ENCODE assay signal across 23 cellular contexts in the genomic region with DNA sequence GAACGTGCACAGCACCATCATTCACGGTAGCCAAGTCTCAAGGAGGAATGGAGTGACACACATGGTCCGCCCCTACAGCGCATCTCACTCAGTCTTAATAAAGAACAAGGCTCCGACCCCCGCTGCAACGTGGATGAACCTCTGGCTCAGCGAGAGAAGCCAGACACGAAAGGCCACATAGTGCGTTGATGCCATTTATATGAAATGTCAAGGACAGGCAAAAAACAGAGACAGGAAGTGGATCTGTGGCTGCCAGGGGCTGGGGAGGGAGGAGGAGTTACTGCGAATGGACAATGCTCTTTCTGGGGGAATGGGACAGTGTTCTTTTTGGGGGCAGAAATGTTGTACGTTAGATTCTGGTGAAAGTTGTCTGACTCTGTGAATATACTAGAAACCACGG. TPM values are rescaled to one million over a fixed set of nuclear protein-coding genes. Genes with fewer than 3 reads are reported as not detected.
A peak's percentile ranks its signal among the peaks of the same experiment; 100 is the strongest.
DNase-seq lines count a peak whose midpoint lies in the region; ATAC-seq, FAIRE-seq and TF ChIP-seq lines count a peak whose summit lies in the region.
"Had no signal": no experiment of that assay in that cellular context is flagged by ENCODE, and none has a peak within 500 bp of the region (broad histone marks: within the 10 kb centered on the region; RNA-seq: fewer than 3 reads in every experiment).

No MANE protein-coding gene starts in this region.

- H3K9me3 ChIP-seq in liver (ENCODE audit: control insufficient read depth in 4 of 4, low read length in 3 of 4): no peaks in the 10 kb centered on the region
- H3K9me3 ChIP-seq in HepG2 (ENCODE audit: low read length): no peaks in the 10 kb centered on the region
- no peaks in the 10 kb centered on the region for H3K9me3 ChIP-seq in spleen
- H3K9me3 ChIP-seq: Peyer's patch had no signal

- no peaks in the 10 kb centered on the region for H3K79me2 ChIP-seq in HepG2 (ENCODE audit: insufficient read depth, low read length)

- intact Hi-C loops in HepG2 (cut with micrococcal nuclease; ENCODE audit: unreplicated experiment) (no loop called here), spleen (cut with DNase I; ENCODE audit: low total_unique reads) (no loop called here)

- POLR2A ChIA-PET in HepG2 (lab: Yijun Ruan, JAX): no interaction called here

- TF ChIP-seq POLR2A in HepG2 (IDR thresholded peaks at IDR 0.05; ENCODE audit: insufficient read depth in 1 of 2, low read depth in 2 of 2, low read length in 2 of 2): no peak
- TF ChIP-seq POLR2A in spleen (IDR thresholded peaks at IDR 0.05): no peak

- TF ChIP-seq CTCF in liver (IDR thresholded peaks at IDR 0.05; ENCODE audit: low read depth, low read length, missing input control) (no peak), HepG2 (CRISPR knock-in tag; IDR thresholded peaks at IDR 0.05) (no peak), glutamatergic neuron (IDR thresholded peaks at IDR 0.05; ENCODE audit: partially characterized antibody, unreplicated experiment) (no peak), spleen (IDR thresholded peaks at IDR 0.05 in 8 of 11, conservative IDR thresholded peaks at IDR 0.05 in 3 of 11) (no peak)

- H3K4me3 ChIP-seq in liver (ENCODE audit: low read depth in 1 of 3, low read length in 3 of 3): no peak overlapping the region
- no peak overlapping the region for H3K4me3 ChIP-seq in HepG2 (replicated peaks in 1 of 3; ENCODE audit: insufficient read depth in 1 of 3, low read depth in 2 of 3, low read length in 3 of 3)
- H3K4me3 ChIP-seq in spleen: no peak overlapping the region
- H3K4me3 ChIP-seq: Peyer's patch had no signal

- no TSS peak for BruUV-seq in HepG2 (replicated peaks; lab: Mats Ljungman, UMichigan)

- peak overlapping the region; percentile 80 for H3K27ac Mint-ChIP-seq in glutamatergic neuron (ENCODE audit: unreplicated experiment)

- peaks cover 4% of the 10 kb centered on the region for H3K36me3 Mint-ChIP-seq in glutamatergic neuron (ENCODE audit: unreplicated experiment)

- ATAC-seq in HepG2: no peak

- H4K20me1 ChIP-seq in HepG2 (ENCODE audit: insufficient read depth, low read length): no peaks in the 10 kb centered on the region

- H3K4me3 Mint-ChIP-seq in glutamatergic neuron (ENCODE audit: unreplicated experiment): no peak overlapping the region
- H3K4me3 Mint-ChIP-seq: CD4-positive, CD25-positive, alpha-beta regulatory T cell had no signal

- H3K27me3 ChIP-seq in liver (ENCODE audit: control insufficient read depth in 4 of 4, insufficient read depth in 4 of 4, low read length in 3 of 4): no peaks in the 10 kb centered on the region
- H3K27me3 ChIP-seq in HepG2 (ENCODE audit: control insufficient read depth in 1 of 2, insufficient read depth in 2 of 2, low read length in 2 of 2): no peaks in the 10 kb centered on the region; a peak in 1 of 5 replicates
- no peaks in the 10 kb centered on the region for H3K27me3 ChIP-seq in spleen (replicated peaks in 1 of 7)
- H3K27me3 ChIP-seq: Peyer's patch had no signal

- no peak for FAIRE-seq in HepG2 (lab: Jason Lieb, UNC)
- FAIRE-seq: GM19239, HTR-8/SVneo had no signal

- TF ChIP-seq EP300 in HepG2 (IDR thresholded peaks at IDR 0.05; ENCODE audit: low read depth in 2 of 2, low read length in 2 of 2) (no peak), HepG2 (CRISPR knock-in tag; IDR thresholded peaks at IDR 0.05; ENCODE audit: borderline replicate concordance) (no peak)

- peaks cover 8% of the 10 kb centered on the region for H3K27me3 Mint-ChIP-seq in glutamatergic neuron (ENCODE audit: unreplicated experiment)
- H3K27me3 Mint-ChIP-seq: CD4-positive, CD25-positive, alpha-beta regulatory T cell had no signal

- CTCF ChIA-PET in HepG2 (lab: Yijun Ruan, JAX; ENCODE audit: low intra/inter-chr PET ratio, low total read pairs): no interaction called here

- in situ Hi-C loops in HepG2 (cut with HindIII; ENCODE audit: extremely low pct_ligation_motif_present, low pct_unique_long_range_greater_than_20kb): no loop called here

- H3K4me1 Mint-ChIP-seq in glutamatergic neuron (ENCODE audit: low read depth, unreplicated experiment): peaks cover 15% of the 10 kb centered on the region

- no peak for DNase-seq in HepG2 (ENCODE audit: low spot score)
- DNase-seq in glutamatergic neuron: no peak
- DNase-seq in spleen: no peak
- no peak for DNase-seq in cerebellar nuclear complex (lab: John Stamatoyannopoulos, UW)
- no peak for DNase-seq in mucosa of gallbladder (ENCODE audit: low spot score)
- DNase-seq: CD4-positive, CD25-positive, alpha-beta regulatory T cell; EL; GF-D8; GOT3; HCEC 1CT; IMR-90; NCI-H1105; NCI-H2029 treated with DMSO at 0.1 percent for 48 hours; NCI-H226; NCI-H510A treated with DMSO at 0.1 percent for 48 hours; NCI-H748 treated with DMSO at 0.1 percent for 48 hours; Peyer's patch had no signal

- H3K27ac ChIP-seq in liver (ENCODE audit: low read depth in 1 of 2, low read length in 2 of 2): no peak overlapping the region
- H3K27ac ChIP-seq in HepG2 (ENCODE audit: extremely low read length, insufficient read depth, low read length): no peak overlapping the region
- peak overlapping the region in 6 of 8 donors; percentile 26 to 56 (median 34) for H3K27ac ChIP-seq in spleen
- H3K27ac ChIP-seq: KMS-11, Peyer's patch had no signal

- H2AFZ ChIP-seq in HepG2 (ENCODE audit: low read length): no peak overlapping the region

- H3K9me3 Mint-ChIP-seq in glutamatergic neuron (ENCODE audit: unreplicated experiment): no peaks in the 10 kb centered on the region
- H3K9me3 Mint-ChIP-seq: CD4-positive, CD25-positive, alpha-beta regulatory T cell had no signal

- H3K9ac ChIP-seq in liver (ENCODE audit: low read depth in 1 of 2, low read length in 2 of 2): no peak overlapping the region
- H3K9ac ChIP-seq in HepG2 (ENCODE audit: insufficient read depth, low read depth, low read length): no peak overlapping the region
- H3K9ac ChIP-seq: KMS-11 had no signal

- 82% methylated on average over 13 of the region's 13 CpGs for WGBS in liver
- WGBS in HepG2 (ENCODE audit: low lambda C conversion rate): 98% methylated on average over 13 of the region's 13 CpGs
- 65 to 84% (median 73%) methylated on average over 13 of the region's 13 CpGs for WGBS in spleen, 5 donors

- no peaks in the 10 kb centered on the region for H3K4me1 ChIP-seq in liver (ENCODE audit: control insufficient read depth in 4 of 4, insufficient read depth in 4 of 4, low read length in 3 of 4)
- no peaks in the 10 kb centered on the region for H3K4me1 ChIP-seq in HepG2 (ENCODE audit: insufficient read depth, low read length)
- peaks cover 0 to 14% (median 10%) of the 10 kb centered on the region in 6 donors for H3K4me1 ChIP-seq in spleen

- H3K4me2 ChIP-seq in HepG2 (ENCODE audit: low read depth, low read length): no peak overlapping the region
- H3K4me2 ChIP-seq: KMS-11 had no signal

- TF ChIP-seq RAD21 in liver (IDR thresholded peaks at IDR 0.05) (no peak), HepG2 (CRISPR knock-in tag; IDR thresholded peaks at IDR 0.05) (no peak)

- H3K36me3 ChIP-seq in liver (ENCODE audit: control insufficient read depth in 4 of 4, insufficient read depth in 3 of 4, low read depth in 1 of 4, low read length in 3 of 4) (peaks cover 19 to 86% (median 44%) of the 10 kb centered on the region in 4 donors), HepG2 (replicated peaks in 1 of 2; ENCODE audit: control insufficient read depth in 1 of 2, insufficient read depth in 2 of 2, low read length in 2 of 2) (peaks cover 63 to 94% of the 10 kb centered on the region in 2 experiments), spleen (peaks cover 8 to 100% (median 97%) of the 10 kb centered on the region in 6 donors)

RNA-seq across cellular contexts. Expression of a gene that starts 7.7 kb away (rescaled TPM):
- 1 to 10 TPM; 2.1 to 4.2 TPM for total RNA-seq in liver
- 10 to 100 TPM in 1 of 2 donors, 1 to 10 TPM in 1; 2.8 to 11.4 TPM for polyA plus RNA-seq in liver
- total RNA-seq in HepG2 (2016; rRNA removed; fragmentation: Illumina TruSeq; extraction: Trizol): 1.7 and 3.1 TPM in 2 replicates
- total RNA-seq in HepG2 (2016; cell fraction: cytosol; rRNA removed; fragmentation: Illumina TruSeq; extraction: Trizol; ENCODE audit: low read depth): 0.40 and 0.53 TPM in 2 replicates
- 1.1 and 3.0 TPM in 2 replicates for total RNA-seq in HepG2 (2016; cell fraction: insoluble cytoplasmic fraction; rRNA removed; fragmentation: Illumina TruSeq; extraction: Trizol)
- total RNA-seq in HepG2 (2016; cell fraction: membrane; rRNA removed; fragmentation: Illumina TruSeq; extraction: Trizol): 1.2 and 1.4 TPM in 2 replicates
- total RNA-seq in HepG2 (2016; cell fraction: nucleus; rRNA removed; fragmentation: Illumina TruSeq; extraction: Trizol): 2.6 and 2.9 TPM in 2 replicates
- 3.1 and 4.5 TPM in 2 replicates for polyA plus RNA-seq in HepG2 (2011; rRNA removed)
- polyA plus RNA-seq in HepG2 (2011; cell fraction: cytosol; rRNA removed): 2.9 and 3.5 TPM in 2 replicates
- 19.5 and 22.9 TPM in 2 replicates for polyA plus RNA-seq in HepG2 (2011; cell fraction: nucleus; rRNA removed)
- polyA plus RNA-seq in HepG2 (2012): 1.8 and 1.9 TPM in 2 replicates
- polyA plus RNA-seq in HepG2 (2016; cell fraction: cytosol; fragmentation: Illumina TruSeq; extraction: Trizol; ENCODE audit: low read depth): 0.40 and 0.43 TPM in 2 replicates
- 1.1 and 1.4 TPM in 2 replicates for polyA plus RNA-seq in HepG2 (2016; cell fraction: insoluble cytoplasmic fraction; fragmentation: Illumina TruSeq; extraction: Trizol; ENCODE audit: low read depth)
- 0.61 and 0.87 TPM in 2 replicates for polyA plus RNA-seq in HepG2 (2016; cell fraction: membrane; fragmentation: Illumina TruSeq; extraction: Trizol; ENCODE audit: low read depth)
- 10.1 and 13.8 TPM in 2 replicates for polyA plus RNA-seq in HepG2 (2016; cell fraction: nucleus; fragmentation: Illumina TruSeq; extraction: Trizol; ENCODE audit: insufficient read depth, low read depth)
- 0.28 and 3.1 TPM in 2 replicates for polyA minus RNA-seq in HepG2 (2011; rRNA and poly(A)+ RNA removed; ENCODE audit: low replicate concordance)
- 0.40 and 1.1 TPM in 2 replicates for polyA minus RNA-seq in HepG2 (2011; cell fraction: cytosol; rRNA and poly(A)+ RNA removed)
- polyA minus RNA-seq in HepG2 (2011; cell fraction: nucleus; rRNA and poly(A)+ RNA removed): 3.0 and 3.1 TPM in 2 replicates
- 9.9 TPM for total RNA-seq in glutamatergic neuron (ENCODE audit: unreplicated experiment)
- total RNA-seq in spleen: 10 to 100 TPM; 14.7 to 20.7 (median 17.6) TPM
- 10 to 100 TPM; 23.7 to 61.8 (median 51.3) TPM for polyA plus RNA-seq in spleen
- total RNA-seq in mucosa of gallbladder: 82.5 TPM

RNA-seq across cellular contexts. Expression of a gene that starts 17.1 kb away (rescaled TPM):
- total RNA-seq in liver: 1 to 10 TPM; 3.6 to 7.7 TPM
- 1 to 10 TPM; 1.2 to 1.6 TPM for polyA plus RNA-seq in liver
- total RNA-seq in HepG2 (2016; rRNA removed; fragmentation: Illumina TruSeq; extraction: Trizol): 1.2 and 2.4 TPM in 2 replicates
- 1.2 and 2.0 TPM in 2 replicates for total RNA-seq in HepG2 (2016; cell fraction: cytosol; rRNA removed; fragmentation: Illumina TruSeq; extraction: Trizol; ENCODE audit: low read depth)
- 1.1 and 2.6 TPM in 2 replicates for total RNA-seq in HepG2 (2016; cell fraction: insoluble cytoplasmic fraction; rRNA removed; fragmentation: Illumina TruSeq; extraction: Trizol)
- total RNA-seq in HepG2 (2016; cell fraction: membrane; rRNA removed; fragmentation: Illumina TruSeq; extraction: Trizol): 1.6 and 2.0 TPM in 2 replicates
- total RNA-seq in HepG2 (2016; cell fraction: nucleus; rRNA removed; fragmentation: Illumina TruSeq; extraction: Trizol): 2.4 and 2.8 TPM in 2 replicates
- polyA plus RNA-seq in HepG2 (2011; rRNA removed): 2.4 and 3.1 TPM in 2 replicates
- 1.3 and 1.9 TPM in 2 replicates for polyA plus RNA-seq in HepG2 (2011; cell fraction: cytosol; rRNA removed)
- polyA plus RNA-seq in HepG2 (2011; cell fraction: nucleus; rRNA removed): 12.9 and 13.7 TPM in 2 replicates
- polyA plus RNA-seq in HepG2 (2012): 0.61 and 1.0 TPM in 2 replicates
- polyA plus RNA-seq in HepG2 (2016; cell fraction: cytosol; fragmentation: Illumina TruSeq; extraction: Trizol; ENCODE audit: low read depth): 0.49 and 0.65 TPM in 2 replicates
- polyA plus RNA-seq in HepG2 (2016; cell fraction: insoluble cytoplasmic fraction; fragmentation: Illumina TruSeq; extraction: Trizol; ENCODE audit: low read depth): 0.78 and 1.4 TPM in 2 replicates
- 0.82 and 0.91 TPM in 2 replicates for polyA plus RNA-seq in HepG2 (2016; cell fraction: membrane; fragmentation: Illumina TruSeq; extraction: Trizol; ENCODE audit: low read depth)
- 4.8 and 5.0 TPM in 2 replicates for polyA plus RNA-seq in HepG2 (2016; cell fraction: nucleus; fragmentation: Illumina TruSeq; extraction: Trizol; ENCODE audit: insufficient read depth, low read depth)
- 0.33 and 2.8 TPM in 2 replicates for polyA minus RNA-seq in HepG2 (2011; rRNA and poly(A)+ RNA removed; ENCODE audit: low replicate concordance)
- polyA minus RNA-seq in HepG2 (2011; cell fraction: cytosol; rRNA and poly(A)+ RNA removed): 0.59 and 1.2 TPM in 2 replicates
- 3.7 and 4.2 TPM in 2 replicates for polyA minus RNA-seq in HepG2 (2011; cell fraction: nucleus; rRNA and poly(A)+ RNA removed)
- 7.5 TPM for total RNA-seq in glutamatergic neuron (ENCODE audit: unreplicated experiment)
- 10 to 100 TPM in 6 of 7 donors, 1 to 10 TPM in 1; 8.5 to 15.9 (median 12.5) TPM for total RNA-seq in spleen
- polyA plus RNA-seq in spleen: 1 to 10 TPM; 2.1 to 9.6 (median 3.3) TPM
- 12.7 TPM for total RNA-seq in mucosa of gallbladder

RNA-seq across cellular contexts. Expression of a gene that starts 18.2 kb away (rescaled TPM):
- total RNA-seq in liver (100 to 1,000 TPM; 127 to 134 TPM), HepG2 (2016; rRNA removed; fragmentation: Illumina TruSeq; extraction: Trizol) (378 and 396 TPM in 2 replicates), glutamatergic neuron (ENCODE audit: unreplicated experiment) (193 TPM), spleen (100 to 1,000 TPM in 6 of 7 donors, 10 to 100 TPM in 1; 83.8 to 156 (median 116) TPM), mucosa of gallbladder (244 TPM)
- polyA plus RNA-seq in liver (100 to 1,000 TPM; 319 to 394 TPM), HepG2 (2011; rRNA removed) (286 and 302 TPM in 2 replicates), spleen (100 to 1,000 TPM; 252 to 377 (median 345) TPM)
- total RNA-seq in HepG2 (2016; cell fraction: cytosol; rRNA removed; fragmentation: Illumina TruSeq; extraction: Trizol; ENCODE audit: low read depth): 206 and 277 TPM in 2 replicates
- total RNA-seq in HepG2 (2016; cell fraction: insoluble cytoplasmic fraction; rRNA removed; fragmentation: Illumina TruSeq; extraction: Trizol): 384 and 456 TPM in 2 replicates
- total RNA-seq in HepG2 (2016; cell fraction: membrane; rRNA removed; fragmentation: Illumina TruSeq; extraction: Trizol): 192 and 280 TPM in 2 replicates
- total RNA-seq in HepG2 (2016; cell fraction: nucleus; rRNA removed; fragmentation: Illumina TruSeq; extraction: Trizol): 124 and 130 TPM in 2 replicates
- 407 and 879 TPM in 2 replicates for polyA plus RNA-seq in HepG2 (2011; cell fraction: cytosol; rRNA removed)
- polyA plus RNA-seq in HepG2 (2011; cell fraction: nucleus; rRNA removed): 341 and 384 TPM in 2 replicates
- polyA plus RNA-seq in HepG2 (2012): 182 and 188 TPM in 2 replicates
- 245 and 314 TPM in 2 replicates for polyA plus RNA-seq in HepG2 (2016; cell fraction: cytosol; fragmentation: Illumina TruSeq; extraction: Trizol; ENCODE audit: low read depth)
- 420 and 459 TPM in 2 replicates for polyA plus RNA-seq in HepG2 (2016; cell fraction: insoluble cytoplasmic fraction; fragmentation: Illumina TruSeq; extraction: Trizol; ENCODE audit: low read depth)
- 204 and 246 TPM in 2 replicates for polyA plus RNA-seq in HepG2 (2016; cell fraction: membrane; fragmentation: Illumina TruSeq; extraction: Trizol; ENCODE audit: low read depth)
- 232 and 235 TPM in 2 replicates for polyA plus RNA-seq in HepG2 (2016; cell fraction: nucleus; fragmentation: Illumina TruSeq; extraction: Trizol; ENCODE audit: insufficient read depth, low read depth)
- polyA minus RNA-seq in HepG2 (2011; rRNA and poly(A)+ RNA removed; ENCODE audit: low replicate concordance): 32.1 and 88.3 TPM in 2 replicates
- 38.6 and 41.0 TPM in 2 replicates for polyA minus RNA-seq in HepG2 (2011; cell fraction: cytosol; rRNA and poly(A)+ RNA removed)
- 16.5 and 21.2 TPM in 2 replicates for polyA minus RNA-seq in HepG2 (2011; cell fraction: nucleus; rRNA and poly(A)+ RNA removed)

RNA-seq across cellular contexts. Expression of a gene that starts 51.4 kb away (rescaled TPM):
- total RNA-seq in liver (under 1 TPM; 0.05 to 0.17 TPM), HepG2 (2016; rRNA removed; fragmentation: Illumina TruSeq; extraction: Trizol) (not detected in 2 replicates), glutamatergic neuron (ENCODE audit: unreplicated experiment) (0.27 TPM), spleen (not detected), mucosa of gallbladder (not detected)
- polyA plus RNA-seq in liver (under 1 TPM in 1 of 2 donors, not detected in 1; 0.02 TPM), HepG2 (2011; rRNA removed) (0.03 and 0.10 TPM in 2 replicates), spleen (not detected)
- not detected in 2 replicates for total RNA-seq in HepG2 (2016; cell fraction: cytosol; rRNA removed; fragmentation: Illumina TruSeq; extraction: Trizol; ENCODE audit: low read depth)
- not detected in 2 replicates for total RNA-seq in HepG2 (2016; cell fraction: insoluble cytoplasmic fraction; rRNA removed; fragmentation: Illumina TruSeq; extraction: Trizol)
- not detected in 2 replicates for total RNA-seq in HepG2 (2016; cell fraction: membrane; rRNA removed; fragmentation: Illumina TruSeq; extraction: Trizol)
- total RNA-seq in HepG2 (2016; cell fraction: nucleus; rRNA removed; fragmentation: Illumina TruSeq; extraction: Trizol): not detected in 2 replicates
- 0.03 and 0.05 TPM in 2 replicates for polyA plus RNA-seq in HepG2 (2011; cell fraction: cytosol; rRNA removed)
- 0.45 and 0.69 TPM in 2 replicates for polyA plus RNA-seq in HepG2 (2011; cell fraction: nucleus; rRNA removed)
- polyA plus RNA-seq in HepG2 (2012): 0.35 TPM in 1 of 2 replicates, not detected in the other
- not detected in 2 replicates for polyA plus RNA-seq in HepG2 (2016; cell fraction: cytosol; fragmentation: Illumina TruSeq; extraction: Trizol; ENCODE audit: low read depth)
- polyA plus RNA-seq in HepG2 (2016; cell fraction: insoluble cytoplasmic fraction; fragmentation: Illumina TruSeq; extraction: Trizol; ENCODE audit: low read depth): not detected in 2 replicates
- not detected in 2 replicates for polyA plus RNA-seq in HepG2 (2016; cell fraction: membrane; fragmentation: Illumina TruSeq; extraction: Trizol; ENCODE audit: low read depth)
- 0.32 TPM in 1 of 2 replicates, not detected in the other for polyA plus RNA-seq in HepG2 (2016; cell fraction: nucleus; fragmentation: Illumina TruSeq; extraction: Trizol; ENCODE audit: insufficient read depth, low read depth)
- polyA minus RNA-seq in HepG2 (2011; rRNA and poly(A)+ RNA removed; ENCODE audit: low replicate concordance): 0.08 and 0.14 TPM in 2 replicates
- polyA minus RNA-seq in HepG2 (2011; cell fraction: cytosol; rRNA and poly(A)+ RNA removed): not detected in 2 replicates
- 1.1 and 1.4 TPM in 2 replicates for polyA minus RNA-seq in HepG2 (2011; cell fraction: nucleus; rRNA and poly(A)+ RNA removed)
- total RNA-seq: A673, IMR-90, Peyer's patch had no signal
- polyA plus RNA-seq: BJ, IMR-90 had no signal

RNA-seq across cellular contexts. Expression of a gene that starts 56.2 kb away (rescaled TPM):
- total RNA-seq in liver (10 to 100 TPM; 20.2 to 23.3 TPM), HepG2 (2016; rRNA removed; fragmentation: Illumina TruSeq; extraction: Trizol) (37.2 and 39.5 TPM in 2 replicates), glutamatergic neuron (ENCODE audit: unreplicated experiment) (92.1 TPM), spleen (10 to 100 TPM; 68.5 to 92.9 (median 71.2) TPM), mucosa of gallbladder (75.5 TPM)
- polyA plus RNA-seq in liver (10 to 100 TPM in 1 of 2 donors, 1 to 10 TPM in 1; 10.0 to 21.2 TPM), HepG2 (2011; rRNA removed) (149 and 151 TPM in 2 replicates), spleen (10 to 100 TPM; 27.5 to 44.3 (median 30.2) TPM)
- 15.1 and 18.2 TPM in 2 replicates for total RNA-seq in HepG2 (2016; cell fraction: cytosol; rRNA removed; fragmentation: Illumina TruSeq; extraction: Trizol; ENCODE audit: low read depth)
- total RNA-seq in HepG2 (2016; cell fraction: insoluble cytoplasmic fraction; rRNA removed; fragmentation: Illumina TruSeq; extraction: Trizol): 27.1 and 40.8 TPM in 2 replicates
- 19.4 and 20.4 TPM in 2 replicates for total RNA-seq in HepG2 (2016; cell fraction: membrane; rRNA removed; fragmentation: Illumina TruSeq; extraction: Trizol)
- 47.7 and 56.8 TPM in 2 replicates for total RNA-seq in HepG2 (2016; cell fraction: nucleus; rRNA removed; fragmentation: Illumina TruSeq; extraction: Trizol)
- polyA plus RNA-seq in HepG2 (2011; cell fraction: cytosol; rRNA removed): 91.7 and 149 TPM in 2 replicates
- 233 and 293 TPM in 2 replicates for polyA plus RNA-seq in HepG2 (2011; cell fraction: nucleus; rRNA removed)
- polyA plus RNA-seq in HepG2 (2012): 62.1 and 64.6 TPM in 2 replicates
- 10.3 and 11.7 TPM in 2 replicates for polyA plus RNA-seq in HepG2 (2016; cell fraction: cytosol; fragmentation: Illumina TruSeq; extraction: Trizol; ENCODE audit: low read depth)
- polyA plus RNA-seq in HepG2 (2016; cell fraction: insoluble cytoplasmic fraction; fragmentation: Illumina TruSeq; extraction: Trizol; ENCODE audit: low read depth): 53.5 and 62.0 TPM in 2 replicates
- 18.2 and 24.3 TPM in 2 replicates for polyA plus RNA-seq in HepG2 (2016; cell fraction: membrane; fragmentation: Illumina TruSeq; extraction: Trizol; ENCODE audit: low read depth)
- 127 and 170 TPM in 2 replicates for polyA plus RNA-seq in HepG2 (2016; cell fraction: nucleus; fragmentation: Illumina TruSeq; extraction: Trizol; ENCODE audit: insufficient read depth, low read depth)
- 43.2 and 193 TPM in 2 replicates for polyA minus RNA-seq in HepG2 (2011; rRNA and poly(A)+ RNA removed; ENCODE audit: low replicate concordance)
- polyA minus RNA-seq in HepG2 (2011; cell fraction: cytosol; rRNA and poly(A)+ RNA removed): 76.9 and 86.6 TPM in 2 replicates
- 74.3 and 80.3 TPM in 2 replicates for polyA minus RNA-seq in HepG2 (2011; cell fraction: nucleus; rRNA and poly(A)+ RNA removed)

Comparison
In these comparisons a context has a peak if more than half of its experiments do, and no peak if none do; other contexts are left out.
1. H3K27ac ChIP-seq: peak in spleen (6 of 8); none in liver (0 of 2) and HepG2 (single experiment).